33 cellular contexts compared by ENCODE assay signal in genomic region chr16:47984669-47985068, GRCh38.
"Had no signal": no experiment of that assay in that cellular context is flagged by ENCODE, and none has a peak within 500 bp of the region (broad histone marks: within the 10 kb centered on the region; RNA-seq: fewer than 3 reads in every experiment).

No MANE protein-coding gene starts in this region.

- H3K27me3 ChIP-seq: adrenal gland, cardiac muscle cell, dorsolateral prefrontal cortex, gastrocnemius medialis had no signal

- ATAC-seq: activated CD4-positive, alpha-beta T cell treated with anti-CD3 and anti-CD28 coated beads for 36 hours; activated CD8-positive, alpha-beta memory T cell treated with anti-CD3 and anti-CD28 coated beads, Interleukin-2, amount 10 ng/mL, durations not matched to agents 7 days and 5 days; activated CD8-positive, alpha-beta T cell treated with anti-CD3 and anti-CD28 coated beads, Interleukin-2, amount 10 ng/mL, durations not matched to agents 7 days and 5 days; activated naive CD8-positive, alpha-beta T cell treated with anti-CD3 and anti-CD28 coated beads, Interleukin-2, amount 50 U/mL, for 24 hours; esophagus mucosa; foreskin keratinocyte; gastrocnemius medialis; heart right ventricle; T-helper 17 cell had no signal

- H3K9me3 ChIP-seq: adrenal gland, gastrocnemius medialis, heart right ventricle had no signal

- H3K4me1 ChIP-seq: adrenal gland, breast epithelium, foreskin keratinocyte, heart right ventricle had no signal

- H3K27ac ChIP-seq: adrenal gland, breast epithelium, cardiac muscle cell, coronary artery, foreskin keratinocyte, gastrocnemius medialis, heart right ventricle had no signal

- H3K36me3 ChIP-seq: adrenal gland, breast epithelium, cardiac muscle cell, gastrocnemius medialis, heart right ventricle had no signal

- H3K4me3 ChIP-seq: adrenal gland, breast epithelium, cardiac muscle cell, coronary artery, dorsolateral prefrontal cortex, gastrocnemius medialis, heart right ventricle had no signal

- DNase-seq: activated CD4-positive, alpha-beta memory T cell treated with anti-CD3 and anti-CD28 coated beads for 36 hours; activated CD4-positive, alpha-beta T cell treated with anti-CD3 and anti-CD28 coated beads for 36 hours; activated CD4-positive, alpha-beta T cell treated with anti-CD3 and anti-CD28 coated beads, Interleukin-2, amount 10 ng/mL, durations not matched to agents 24 days and 14 days; activated CD4-positive, CD25-positive, alpha-beta regulatory T cell; activated CD4-positive, CD25-positive, alpha-beta regulatory T cell treated with anti-CD3 and anti-CD28 coated beads, Interleukin-2, amount 50 U/mL, for 72 hours; activated CD8-positive, alpha-beta memory T cell treated with anti-CD3 and anti-CD28 coated beads, Interleukin-2, amount 10 ng/mL, durations not matched to agents 7 days and 5 days; activated CD8-positive, alpha-beta memory T cell treated with anti-CD3 and anti-CD28 coated beads, Interleukin-2, amount 50 U/mL, for 4 hours; activated CD8-positive, alpha-beta T cell treated with anti-CD3 and anti-CD28 coated beads, Interleukin-2, amount 10 ng/mL, durations not matched to agents 7 days and 5 days; activated effector memory CD4-positive, alpha-beta T cell treated with anti-CD3 and anti-CD28 coated beads, Interleukin-2, amount 50 U/mL, for 16 hours; activated naive CD4-positive, alpha-beta T cell treated with anti-CD3 and anti-CD28 coated beads for 36 hours; activated naive CD8-positive, alpha-beta T cell treated with anti-CD3 and anti-CD28 coated beads for 36 hours; activated naive CD8-positive, alpha-beta T cell treated with anti-CD3 and anti-CD28 coated beads, Interleukin-2, amount 50 U/mL, for 24 hours; activated T-cell treated with anti-CD3 and anti-CD28 coated beads, Interleukin-2, amount 50 U/mL, for 1 hour; activated T-cell treated with anti-CD3 and anti-CD28 coated beads, Interleukin-2, amount 50 U/mL, for 48 hours; amygdala; aorta; central memory CD4-positive, alpha-beta T cell; cerebellar nuclear complex; dorsolateral prefrontal cortex; effector memory CD4-positive, alpha-beta T cell; endodermal cell; foreskin keratinocyte; gastrocnemius medialis; glutamatergic neuron; heart right ventricle; T-helper 1 cell; T-helper 17 cell; T1000 had no signal
